ENCODE assay signal across 12 cellular contexts in the genomic region with DNA sequence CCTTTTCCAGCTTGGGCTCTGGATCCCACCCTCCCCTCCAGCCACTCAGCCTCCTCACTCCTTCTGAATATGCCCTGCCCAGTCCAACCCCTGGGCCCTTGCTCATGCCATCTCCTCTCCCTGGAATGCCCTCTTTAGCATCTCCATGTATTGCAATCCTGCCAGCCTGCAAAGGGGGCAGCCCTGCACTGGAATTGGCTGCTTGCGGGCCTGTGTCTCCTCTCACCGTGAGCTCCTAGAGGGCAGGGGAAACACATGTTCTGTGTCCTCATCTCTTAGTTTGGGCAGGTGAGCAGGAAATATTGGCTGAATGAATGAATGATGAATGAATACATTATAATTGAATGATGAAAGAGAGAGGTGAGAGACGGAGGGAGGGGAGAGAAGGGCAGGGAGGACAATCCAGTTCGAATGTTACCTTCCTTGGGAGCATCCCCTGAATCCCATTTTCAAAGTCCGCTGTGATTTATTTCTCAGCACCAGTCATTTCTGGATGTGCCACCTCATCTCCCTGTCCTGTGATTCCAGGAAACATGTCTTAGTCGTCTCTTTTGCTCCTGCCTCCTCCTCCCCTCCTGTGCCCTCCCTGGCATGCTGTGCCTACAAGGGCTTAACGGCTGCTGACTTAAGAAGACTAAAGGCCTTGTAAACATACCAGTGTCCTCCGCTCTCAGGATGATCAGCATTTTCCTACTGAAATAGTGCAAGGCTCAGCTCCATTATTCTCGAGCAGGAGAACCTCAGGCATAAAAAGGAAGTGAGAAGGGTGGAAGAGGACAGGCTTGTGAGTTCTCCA.
A peak's percentile ranks its signal among the peaks of the same experiment; 100 is the strongest.
DNase-seq lines count a peak whose midpoint lies in the region; ATAC-seq and TF ChIP-seq lines count a peak whose summit lies in the region.
"Had no signal": no experiment of that assay in that cellular context is flagged by ENCODE, and none has a peak within 500 bp of the region (broad histone marks: within the 10 kb centered on the region; RNA-seq: fewer than 3 reads in every experiment).

No MANE protein-coding gene starts in this region.

- no peak; the same call in 1 of the 2 replicates for TF ChIP-seq RAD21 in HCT116 (IDR thresholded peaks at IDR 0.05; ENCODE audit: low read depth)

- peak; percentile 39 for DNase-seq in CD1c-positive myeloid dendritic cell (ENCODE audit: extremely low spot score)
- DNase-seq in HCT116 (ENCODE audit: low read depth, low spot score), result no peak
- peak in 1 of 10 donors; percentile 33 for DNase-seq in naive thymus-derived CD8-positive, alpha-beta T cell
- DNase-seq in retina, result no peak
- no peak for DNase-seq in NCI-H345 (lab: John Stamatoyannopoulos, UW)
- DNase-seq in KBM-7, result no peak
- DNase-seq: NCI-H1105 treated with DMSO at 0.1 percent for 48 hours, NCI-H748 treated with DMSO at 0.1 percent for 48 hours, pancreas, trophoblast cell had no signal

- in situ Hi-C loops in KBM-7 (cut with MboI; ENCODE audit: low pct_unique_long_range_greater_than_20kb, low sequenced_read_pairs), result no loop called here

- H3K9me2 ChIP-seq in HCT116 (ENCODE audit: insufficient read depth), result no peaks in the 10 kb centered on the region

- H3K9ac ChIP-seq in HCT116 (ENCODE audit: low read length), result no peak overlapping the region

- no peak overlapping the region for H3K4me2 ChIP-seq in HCT116 (ENCODE audit: low read length)

- intact Hi-C loops in HCT116 (cut with micrococcal nuclease), result no loop called here

- RAD21 ChIA-PET in HCT116 (lab: Charles Lee; ENCODE audit: low non-redundant PET in 1 of 2, low total read pairs in 2 of 2, uncharacterized antibody in 2 of 2, unreplicated experiment in 2 of 2), result no interaction called here

- peak overlapping the region; percentile 76 for H3K4me3 Mint-ChIP-seq in activated T-helper 17 cell treated with anti-CD3 and anti-CD28 coated beads, Interleukin-2, amount 50 U/mL, for 72 hours
- peak overlapping the region; percentile 61 to 89 (median 82) for H3K4me3 Mint-ChIP-seq in naive thymus-derived CD8-positive, alpha-beta T cell

- H3K36me3 ChIP-seq in HCT116 (ENCODE audit: control insufficient read depth in 1 of 2, insufficient read depth in 2 of 2, low read length in 2 of 2), result no peaks in the 10 kb centered on the region
- H3K36me3 ChIP-seq: pancreas had no signal

- no TSS peak for BruUV-seq in HCT116 (replicated peaks; lab: Mats Ljungman, UMichigan)

- no peaks in the 10 kb centered on the region for H3K9me3 ChIP-seq in HCT116 (ENCODE audit: control insufficient read depth in 1 of 2, insufficient read depth in 1 of 2, low read depth in 1 of 2, low read length in 2 of 2)
- H3K9me3 ChIP-seq: pancreas had no signal

- no peak overlapping the region for H3K27ac ChIP-seq in HCT116 (ENCODE audit: low read depth, low read length)
- H3K27ac ChIP-seq: pancreas had no signal

- H3K4me3 ChIP-seq in HCT116 (replicated peaks in 1 of 2; ENCODE audit: low read depth in 1 of 2, low read length in 2 of 2), result no peak overlapping the region
- H3K4me3 ChIP-seq: pancreas had no signal

- no peak overlapping the region for H2AFZ ChIP-seq in HCT116 (ENCODE audit: low read depth, low read length, poor library complexity, severe bottlenecking)

- CTCF ChIA-PET in HCT116 (lab: Charles Lee), result no interaction called here

- peak in 1 of 3 experiments; percentile 19; a peak in 1 of 6 replicates for TF ChIP-seq CTCF in HCT116 (IDR thresholded peaks at IDR 0.05 in 2 of 3, conservative IDR thresholded peaks at IDR 0.05 in 1 of 3; ENCODE audit: borderline replicate concordance in 1 of 3, insufficient read depth in 1 of 3, low read depth in 2 of 3, low read length in 2 of 3)

- H3K4me1 Mint-ChIP-seq in activated T-helper 17 cell treated with anti-CD3 and anti-CD28 coated beads, Interleukin-2, amount 50 U/mL, for 72 hours, result peaks cover 55% of the 10 kb centered on the region
- peaks cover 56 to 100% (median 97%) of the 10 kb centered on the region in 4 donors for H3K4me1 Mint-ChIP-seq in naive thymus-derived CD8-positive, alpha-beta T cell

- TF ChIP-seq POLR2A in HCT116 (IDR thresholded peaks at IDR 0.05; ENCODE audit: borderline replicate concordance, extremely low read depth, insufficient read depth, insufficient read length), result no peak

- H3K79me2 ChIP-seq in HCT116 (ENCODE audit: insufficient read depth, low read length), result no peaks in the 10 kb centered on the region

- H4K20me1 ChIP-seq in HCT116 (ENCODE audit: insufficient read depth), result no peaks in the 10 kb centered on the region

- POLR2A ChIA-PET in HCT116 (lab: Charles Lee), result no interaction called here
- POLR2A ChIA-PET in naive thymus-derived CD8-positive, alpha-beta T cell (lab: Charles Lee), result interaction anchor here (0.7 to 11.4 kb wide), 14 partner anchors 10 to 136 kb away, joined by 3 to 139 read pairs (median 11); a partner anchor contains a TSS

- no peaks in the 10 kb centered on the region for H3K36me3 Mint-ChIP-seq in activated T-helper 17 cell treated with anti-CD3 and anti-CD28 coated beads, Interleukin-2, amount 50 U/mL, for 72 hours (ENCODE audit: low read depth)
- H3K36me3 Mint-ChIP-seq in naive thymus-derived CD8-positive, alpha-beta T cell, result no peaks in the 10 kb centered on the region

- ATAC-seq in HCT116 (peak; percentile 68), GM18517 (IDR thresholded peaks at IDR 0.05; ENCODE audit: unreplicated experiment) (no peak)
- peak; percentile 93 for ATAC-seq in activated T-helper 17 cell treated with anti-CD3 and anti-CD28 coated beads, Interleukin-2, amount 50 U/mL, for 72 hours (replicated peaks)
- ATAC-seq in naive thymus-derived CD8-positive, alpha-beta T cell, result peak; percentile 18 to 29

- no peaks in the 10 kb centered on the region for H3K4me1 ChIP-seq in HCT116 (ENCODE audit: control insufficient read depth in 1 of 2, insufficient read depth in 2 of 2, low read length in 2 of 2)
- H3K4me1 ChIP-seq: pancreas had no signal

- H3K27ac Mint-ChIP-seq in activated T-helper 17 cell treated with anti-CD3 and anti-CD28 coated beads, Interleukin-2, amount 50 U/mL, for 72 hours, result peak overlapping the region; percentile 94
- H3K27ac Mint-ChIP-seq in naive thymus-derived CD8-positive, alpha-beta T cell, result peak overlapping the region; percentile 92 to 100 (median 97)

- no peaks in the 10 kb centered on the region for H3K27me3 Mint-ChIP-seq in activated T-helper 17 cell treated with anti-CD3 and anti-CD28 coated beads, Interleukin-2, amount 50 U/mL, for 72 hours
- H3K27me3 Mint-ChIP-seq in naive thymus-derived CD8-positive, alpha-beta T cell, result no peaks in the 10 kb centered on the region

- no peaks in the 10 kb centered on the region for H3K27me3 ChIP-seq in HCT116 (ENCODE audit: insufficient read depth, low read length)
- H3K27me3 ChIP-seq: pancreas had no signal

- H3K9me3 Mint-ChIP-seq in activated T-helper 17 cell treated with anti-CD3 and anti-CD28 coated beads, Interleukin-2, amount 50 U/mL, for 72 hours, result peaks cover 4% of the 10 kb centered on the region
- peaks cover 0 to 1% (median 0%) of the 10 kb centered on the region in 9 donors for H3K9me3 Mint-ChIP-seq in naive thymus-derived CD8-positive, alpha-beta T cell

TF ChIP-seq in HCT116, 20 proteins besides CTCF, POLR2A, EP300 and RAD21 (continues in another document):
- TF ChIP-seq ZFX (IDR thresholded peaks at IDR 0.05), result no peak
- TF ChIP-seq ZNF274 (IDR thresholded peaks at IDR 0.05; ENCODE audit: low read depth, low read length), result no peak
- TF ChIP-seq, protein P1, sequence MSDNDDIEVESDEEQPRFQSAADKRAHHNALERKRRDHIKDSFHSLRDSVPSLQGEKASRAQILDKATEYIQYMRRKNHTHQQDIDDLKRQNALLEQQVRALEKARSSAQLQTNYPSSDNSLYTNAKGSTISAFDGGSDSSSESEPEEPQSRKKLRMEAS (IDR thresholded peaks at IDR 0.05), result no peak
- TF ChIP-seq, protein P2, sequence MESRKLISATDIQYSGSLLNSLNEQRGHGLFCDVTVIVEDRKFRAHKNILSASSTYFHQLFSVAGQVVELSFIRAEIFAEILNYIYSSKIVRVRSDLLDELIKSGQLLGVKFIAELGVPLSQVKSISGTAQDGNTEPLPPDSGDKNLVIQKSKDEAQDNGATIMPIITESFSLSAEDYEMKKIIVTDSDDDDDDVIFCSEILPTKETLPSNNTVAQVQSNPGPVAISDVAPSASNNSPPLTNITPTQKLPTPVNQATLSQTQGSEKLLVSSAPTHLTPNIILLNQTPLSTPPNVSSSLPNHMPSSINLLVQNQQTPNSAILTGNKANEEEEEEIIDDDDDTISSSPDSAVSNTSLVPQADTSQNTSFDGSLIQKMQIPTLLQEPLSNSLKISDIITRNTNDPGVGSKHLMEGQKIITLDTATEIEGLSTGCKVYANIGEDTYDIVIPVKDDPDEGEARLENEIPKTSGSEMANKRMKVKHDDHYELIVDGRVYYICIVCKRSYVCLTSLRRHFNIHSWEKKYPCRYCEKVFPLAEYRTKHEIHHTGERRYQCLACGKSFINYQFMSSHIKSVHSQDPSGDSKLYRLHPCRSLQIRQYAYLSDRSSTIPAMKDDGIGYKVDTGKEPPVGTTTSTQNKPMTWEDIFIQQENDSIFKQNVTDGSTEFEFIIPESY (IDR thresholded peaks at IDR 0.05; ENCODE audit: extremely low read depth, insufficient replicate concordance, low read length), result no peak
- TF ChIP-seq CBX3 (IDR thresholded peaks at IDR 0.05; ENCODE audit: low read depth), result no peak
- TF ChIP-seq ELF1 (IDR thresholded peaks at IDR 0.05; ENCODE audit: borderline replicate concordance, low read depth), result no peak
- no peak for TF ChIP-seq EZH2phosphoT487 (IDR thresholded peaks at IDR 0.05; ENCODE audit: borderline replicate concordance)
- no peak for TF ChIP-seq FOSL1 (IDR thresholded peaks at IDR 0.05; ENCODE audit: low read depth)
- TF ChIP-seq EGR1 (IDR thresholded peaks at IDR 0.05; ENCODE audit: low read depth), result no peak
- TF ChIP-seq SP1 (IDR thresholded peaks at IDR 0.05; ENCODE audit: low read depth), result no peak
- no peak for TF ChIP-seq YY1 (IDR thresholded peaks at IDR 0.05; ENCODE audit: extremely low read depth, insufficient replicate concordance, low read depth, low read length)
- TF ChIP-seq TCF7L2 (IDR thresholded peaks at IDR 0.05; ENCODE audit: borderline replicate concordance, extremely low read depth, insufficient read depth, insufficient read length), result no peak
- no peak for TF ChIP-seq SRF (IDR thresholded peaks at IDR 0.05; ENCODE audit: low read depth)
- TF ChIP-seq POLR2AphosphoS5 (IDR thresholded peaks at IDR 0.05; ENCODE audit: low read depth, low read length), result no peak
- no peak for TF ChIP-seq EZH2 (IDR thresholded peaks at IDR 0.05)
- TF ChIP-seq JUND (IDR thresholded peaks at IDR 0.05), result no peak
